8 cellular contexts compared by ENCODE assay signal in genomic region chr16:4937782-4938682, GRCh38. TPM values are rescaled to one million over a fixed set of nuclear protein-coding genes. Genes with fewer than 3 reads are reported as not detected.
DNase-seq lines count a peak whose midpoint lies in the region; ATAC-seq and TF ChIP-seq lines count a peak whose summit lies in the region.

No MANE protein-coding gene starts in this region.

- peak overlapping the region; percentile 27 for H3K4me3 Mint-ChIP-seq in CD4-positive, alpha-beta T cell
- H3K4me3 Mint-ChIP-seq in nephron progenitor cell = peak overlapping the region; percentile 75

- POLR2A ChIA-PET in CD4-positive, alpha-beta T cell (lab: Charles Lee) = no interaction called here

- no peak overlapping the region for H3K27ac ChIP-seq in CD4-positive, alpha-beta T cell (ENCODE audit: low read depth, low read length)
- H3K27ac ChIP-seq in epithelial cell of prostate = peak overlapping the region; percentile 86

- no peak for ATAC-seq in CD4-positive, alpha-beta T cell (ENCODE audit: poor library complexity)
- ATAC-seq in SK-N-SH treated with all-trans-retinoic acid at 6 μM for 48 hours (no peak), HG03139 (IDR thresholded peaks at IDR 0.05; ENCODE audit: unreplicated experiment) (no peak), HG03432 (IDR thresholded peaks at IDR 0.05; ENCODE audit: unreplicated experiment) (no peak)

- H3K4me1 Mint-ChIP-seq in CD4-positive, alpha-beta T cell (ENCODE audit: low read depth) = peaks cover 4% of the 10 kb centered on the region
- H3K4me1 Mint-ChIP-seq in nephron progenitor cell = peaks cover 16% of the 10 kb centered on the region

- peak overlapping the region; percentile 65 for H3K9ac ChIP-seq in NT2/D1 (ENCODE audit: insufficient read length, low read depth)

- peaks cover 41% of the 10 kb centered on the region for H3K27me3 ChIP-seq in CD4-positive, alpha-beta T cell (ENCODE audit: control insufficient read depth, insufficient read depth, low read length)
- H3K27me3 ChIP-seq in NT2/D1 (ENCODE audit: insufficient read depth, insufficient read length) = peaks cover 14% of the 10 kb centered on the region

- H3K27ac Mint-ChIP-seq in CD4-positive, alpha-beta T cell = no peak overlapping the region
- H3K27ac Mint-ChIP-seq in nephron progenitor cell = no peak overlapping the region

- H3K36me3 Mint-ChIP-seq in CD4-positive, alpha-beta T cell (ENCODE audit: low read depth) = no peaks in the 10 kb centered on the region
- H3K36me3 Mint-ChIP-seq in nephron progenitor cell (ENCODE audit: low read depth) = no peaks in the 10 kb centered on the region

- CTCF ChIA-PET in CD4-positive, alpha-beta T cell (lab: Charles Lee) = no interaction called here

- peaks cover 5% of the 10 kb centered on the region for H3K36me3 ChIP-seq in NT2/D1 (ENCODE audit: insufficient read depth, insufficient read length, low read length)

- H3K4me1 ChIP-seq in NT2/D1 (ENCODE audit: insufficient read depth, insufficient read length) = peaks cover 25% of the 10 kb centered on the region

- intact Hi-C loops in CD4-positive, alpha-beta T cell (cut with DNase I, micrococcal nuclease) = no loop called here

- H3K9me3 ChIP-seq in CD4-positive, alpha-beta T cell (ENCODE audit: control insufficient read depth, low read length) = no peaks in the 10 kb centered on the region
- no peaks in the 10 kb centered on the region for H3K9me3 ChIP-seq in NT2/D1 (ENCODE audit: insufficient read depth, low read length)

- no peak for TF ChIP-seq CTCF in CD4-positive, alpha-beta T cell (IDR thresholded peaks at IDR 0.05)
- TF ChIP-seq CTCF in nephron progenitor cell (IDR thresholded peaks at IDR 0.05) = no peak

- no peak for DNase-seq in CD4-positive, alpha-beta T cell
- no peak for DNase-seq in NT2/D1 (ENCODE audit: low read depth, low spot score)
- no peak for DNase-seq in epithelial cell of prostate (ENCODE audit: low read depth, low spot score)
- no peak for DNase-seq in nephron progenitor cell
- DNase-seq in HCEC 1CT = no peak

- H3K27me3 Mint-ChIP-seq in CD4-positive, alpha-beta T cell = peaks cover 50% of the 10 kb centered on the region
- peaks cover 51% of the 10 kb centered on the region for H3K27me3 Mint-ChIP-seq in nephron progenitor cell (ENCODE audit: low read depth, poor library complexity)

- no peak overlapping the region for H3K4me3 ChIP-seq in NT2/D1 (ENCODE audit: insufficient read length, low read depth)

- no peaks in the 10 kb centered on the region for H3K9me3 Mint-ChIP-seq in CD4-positive, alpha-beta T cell
- no peaks in the 10 kb centered on the region for H3K9me3 Mint-ChIP-seq in nephron progenitor cell

TF ChIP-seq in SK-N-SH treated with all-trans-retinoic acid at 6 μM for 48 hours, 23 proteins besides CTCF, POLR2A, EP300 and RAD21:
- no peak for TF ChIP-seq ZC3H10 (CRISPR knock-in tag; IDR thresholded peaks at IDR 0.05)
- TF ChIP-seq CSRNP3 (CRISPR knock-in tag; IDR thresholded peaks at IDR 0.05) = no peak
- no peak for TF ChIP-seq PATZ1 (CRISPR knock-in tag; IDR thresholded peaks at IDR 0.05; ENCODE audit: borderline replicate concordance)
- TF ChIP-seq TOX (CRISPR knock-in tag; IDR thresholded peaks at IDR 0.05; ENCODE audit: borderline replicate concordance) = no peak
- no peak for TF ChIP-seq ISL1 (CRISPR knock-in tag; IDR thresholded peaks at IDR 0.05)
- TF ChIP-seq ARNTL (CRISPR knock-in tag; IDR thresholded peaks at IDR 0.05; ENCODE audit: borderline replicate concordance, low read depth) = no peak
- no peak for TF ChIP-seq ZNF565 (CRISPR knock-in tag; conservative IDR thresholded peaks at IDR 0.05; ENCODE audit: low read depth)
- TF ChIP-seq ZNF8 (CRISPR knock-in tag; IDR thresholded peaks at IDR 0.05) = no peak
- TF ChIP-seq SNAI2 (CRISPR knock-in tag; IDR thresholded peaks at IDR 0.05) = no peak
- TF ChIP-seq ESRRG (CRISPR knock-in tag; IDR thresholded peaks at IDR 0.05) = no peak
- TF ChIP-seq ZNF70 (CRISPR knock-in tag; IDR thresholded peaks at IDR 0.05) = no peak
- TF ChIP-seq TCF4 (CRISPR knock-in tag; IDR thresholded peaks at IDR 0.05; ENCODE audit: borderline replicate concordance) = no peak
- TF ChIP-seq TSHZ2 (CRISPR knock-in tag; IDR thresholded peaks at IDR 0.05) = no peak
- no peak for TF ChIP-seq PPARA (CRISPR knock-in tag; IDR thresholded peaks at IDR 0.05; ENCODE audit: borderline replicate concordance)

RNA-seq across cellular contexts. Expression of gene PPL, which starts 1.1 kb away (rescaled TPM):
- total RNA-seq in CD4-positive, alpha-beta T cell = not detected

RNA-seq across cellular contexts. Expression of gene SEC14L5, which starts 20.1 kb away (rescaled TPM):
- not detected for total RNA-seq in CD4-positive, alpha-beta T cell
